In the genomic region with DNA sequence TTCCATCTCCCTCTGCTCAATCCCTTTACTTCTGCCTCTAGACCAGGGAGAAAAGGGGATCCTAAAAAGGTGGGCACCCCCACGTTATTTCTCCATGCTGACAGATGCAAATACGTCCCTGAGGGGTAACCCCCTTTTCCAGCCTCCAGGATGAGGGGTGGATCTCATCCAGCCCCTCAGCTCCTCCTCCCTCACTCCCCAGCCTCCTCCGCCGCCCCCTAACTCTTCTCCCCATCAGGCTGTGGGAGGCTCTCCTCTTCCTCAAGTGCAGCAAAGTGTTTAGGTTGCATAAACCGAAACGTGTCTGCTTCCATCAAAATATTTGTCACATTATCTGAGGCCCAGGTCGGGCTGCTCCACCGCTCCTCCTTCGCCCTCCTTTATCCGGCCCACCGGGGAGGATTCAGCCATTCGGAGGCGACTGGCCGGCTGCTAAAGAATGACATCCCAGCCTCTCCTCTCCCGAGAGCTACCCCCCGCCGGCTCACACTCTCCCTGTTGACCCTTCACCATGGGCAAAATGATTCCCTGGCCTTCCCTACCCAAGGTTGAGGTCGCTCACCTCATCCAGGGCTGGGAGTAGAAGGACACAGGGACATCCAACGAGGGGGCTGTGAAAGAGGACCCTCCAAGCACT, we compare ENCODE assay signal across 14 cellular contexts. TPM values are rescaled to one million over a fixed set of nuclear protein-coding genes. Genes with fewer than 3 reads are reported as not detected.
DNase-seq lines count a peak whose midpoint lies in the region; ATAC-seq, FAIRE-seq and TF ChIP-seq lines count a peak whose summit lies in the region.
"Had no signal": no experiment of that assay in that cellular context is flagged by ENCODE, and none has a peak within 500 bp of the region (broad histone marks: within the 10 kb centered on the region; RNA-seq: fewer than 3 reads in every experiment).

No MANE protein-coding gene starts in this region.

- TF ChIP-seq RAD21 in K562 (CRISPR knock-in tag; conservative IDR thresholded peaks at IDR 0.05 in 1 of 2, IDR thresholded peaks at IDR 0.05 in 1 of 2): no peak

- H3K9me1 ChIP-seq in K562 (ENCODE audit: control insufficient read depth, insufficient read depth, low read length): no peaks in the 10 kb centered on the region

- in situ Hi-C loops in K562 (cut with MboI): no loop called here

- peak overlapping the region in 1 of 2 experiments; percentile 89; a peak in 1 of 4 replicates for H3K9ac ChIP-seq in K562 (ENCODE audit: insufficient read depth in 1 of 2, low read depth in 2 of 2, low read length in 2 of 2)

- TF ChIP-seq EP300 in K562 (IDR thresholded peaks at IDR 0.05; ENCODE audit: low read length): no peak

- intact Hi-C loops in CD14-positive monocyte (cut with micrococcal nuclease) (no loop called here), K562 (cut with micrococcal nuclease) (no loop called here)
- intact Hi-C loops in naive thymus-derived CD4-positive, alpha-beta T cell (cut with micrococcal nuclease): loop anchor here in 1 of 2 donors (2.0 to 5.0 kb wide), 3 partner anchors 50 to 194 kb away; a partner anchor contains a TSS

- FAIRE-seq in K562 (lab: Jason Lieb, UNC): no peak

- POLR2A ChIA-PET in HEK293 (lab: Yijun Ruan, JAX) (interaction anchor here (0.8 to 1.4 kb wide), 4 partner anchors 8 to 192 kb away, joined by 3 to 5 read pairs (median 4); a partner anchor contains a TSS), K562 (lab: Yijun Ruan, JAX) (interaction anchor here (0.5 to 0.6 kb wide), 2 partner anchors 9 to 166 kb away, joined by 3 read pairs; a partner anchor contains a TSS)
- POLR2A ChIA-PET in naive thymus-derived CD4-positive, alpha-beta T cell (lab: Charles Lee): no interaction called here

- H3K36me3 ChIP-seq in HEK293 (ENCODE audit: control insufficient read depth in 2 of 2, insufficient read depth in 1 of 2, low read length in 2 of 2) (no peaks in the 10 kb centered on the region), K562 (ENCODE audit: control insufficient read depth, insufficient read depth, low read length) (no peaks in the 10 kb centered on the region)
- no peaks in the 10 kb centered on the region for H3K36me3 ChIP-seq in naive thymus-derived CD4-positive, alpha-beta T cell (ENCODE audit: control insufficient read depth in 2 of 3, insufficient read depth in 3 of 3, low read length in 3 of 3)
- H3K36me3 ChIP-seq: ascending aorta, MG63 had no signal

- no peak overlapping the region for H2AFZ ChIP-seq in K562 (ENCODE audit: low read depth, low read length)

- H3K4me3 ChIP-seq in HEK293 (ENCODE audit: low read depth, low read length): no peak overlapping the region
- no peak overlapping the region for H3K4me3 ChIP-seq in K562
- no peak overlapping the region for H3K4me3 ChIP-seq in naive thymus-derived CD4-positive, alpha-beta T cell (ENCODE audit: low read length)

- peaks cover 86 to 94% (median 86%) of the 10 kb centered on the region in 3 donors for H3K27me3 Mint-ChIP-seq in CD14-positive monocyte (ENCODE audit: low read depth in 3 of 3)
- H3K27me3 Mint-ChIP-seq in naive thymus-derived CD4-positive, alpha-beta T cell: peaks cover 26 to 81% (median 38%) of the 10 kb centered on the region in 5 donors

- no peaks in the 10 kb centered on the region for H3K79me2 ChIP-seq in K562 (ENCODE audit: control insufficient read depth, insufficient read depth, low read length)

- CTCF ChIA-PET in HEK293 (lab: Yijun Ruan, JAX): interaction anchor here (0.6 to 2.0 kb wide), 7 partner anchors 29 to 89 kb away, joined by 3 to 10 read pairs (median 3); no protein-coding TSS in a partner anchor
- CTCF ChIA-PET in K562 (lab: Yijun Ruan, JAX; ENCODE audit: low intra/inter-chr PET ratio): no interaction called here
- CTCF ChIA-PET in naive thymus-derived CD4-positive, alpha-beta T cell (lab: Charles Lee): no interaction called here

- peaks cover 8% of the 10 kb centered on the region; the same call in 1 of the 2 replicates for H4K20me1 ChIP-seq in K562 (replicated peaks; ENCODE audit: control insufficient read depth, insufficient read depth, low read length)

- peaks cover 32% of the 10 kb centered on the region for H3K4me1 Mint-ChIP-seq in CD14-positive monocyte
- H3K4me1 Mint-ChIP-seq in naive thymus-derived CD4-positive, alpha-beta T cell: peaks cover 23 to 40% (median 29%) of the 10 kb centered on the region in 7 donors

- H3K27ac ChIP-seq in HEK293 (ENCODE audit: extremely low read depth, low read depth, low read length): no peak overlapping the region
- no peak overlapping the region for H3K27ac ChIP-seq in K562 (ENCODE audit: extremely low read depth, low read depth, low read length)
- no peak overlapping the region for H3K27ac ChIP-seq in naive thymus-derived CD4-positive, alpha-beta T cell (ENCODE audit: low read depth, low read length)
- H3K27ac ChIP-seq: psoas muscle, VCaP had no signal

- peaks cover 2 to 41% (median 19%) of the 10 kb centered on the region in 7 donors for H3K9me3 Mint-ChIP-seq in CD14-positive monocyte
- H3K9me3 Mint-ChIP-seq in naive thymus-derived CD4-positive, alpha-beta T cell: peaks cover 0 to under 1% (median 0%) of the 10 kb centered on the region in 11 donors

- H3K36me3 Mint-ChIP-seq in CD14-positive monocyte: peaks cover 13 to 16% of the 10 kb centered on the region in 2 donors
- H3K36me3 Mint-ChIP-seq in naive thymus-derived CD4-positive, alpha-beta T cell: peaks cover 0 to 8% (median 0%) of the 10 kb centered on the region in 5 donors

- TF ChIP-seq CTCF in CD14-positive monocyte (IDR thresholded peaks at IDR 0.05): no peak
- TF ChIP-seq CTCF in HEK293 (tag by site-specific recombination; IDR thresholded peaks at IDR 0.05): no peak
- TF ChIP-seq CTCF in K562 (IDR thresholded peaks at IDR 0.05 in 2 of 3, conservative IDR thresholded peaks at IDR 0.05 in 1 of 3; ENCODE audit: insufficient read depth in 2 of 3, low read depth in 1 of 3, low read length in 3 of 3): no peak

- ATAC-seq in K562: no peak
- no peak for ATAC-seq in naive thymus-derived CD4-positive, alpha-beta T cell
- no peak for ATAC-seq in GM18907 (IDR thresholded peaks at IDR 0.05; ENCODE audit: unreplicated experiment)
- ATAC-seq in HG03442 (IDR thresholded peaks at IDR 0.05; ENCODE audit: unreplicated experiment): no peak

- no peak for TF ChIP-seq POLR2A in K562 (conservative IDR thresholded peaks at IDR 0.05)

- peak overlapping the region; percentile 77; the same call in 1 of the 2 replicates for H3K4me2 ChIP-seq in K562 (ENCODE audit: insufficient read depth, low read length)

- peak overlapping the region; percentile 70 to 86 for H3K4me3 Mint-ChIP-seq in CD14-positive monocyte
- H3K4me3 Mint-ChIP-seq in naive thymus-derived CD4-positive, alpha-beta T cell: peak overlapping the region; percentile 64 to 87 (median 78)

- WGBS in K562 (ENCODE audit: insufficient coverage, low coverage, missing lambda C conversion rate): 12% methylated on average over 18 of the region's 19 CpGs

- H3K4me1 ChIP-seq in HEK293 (ENCODE audit: control insufficient read depth, insufficient read depth, low read length) (peaks cover 3% of the 10 kb centered on the region), K562 (replicated peaks in 1 of 2; ENCODE audit: control insufficient read depth in 2 of 2, insufficient read depth in 2 of 2, low read length in 2 of 2) (peaks cover 7 to 32% of the 10 kb centered on the region in 2 experiments; a peak in 4 of 5 replicates)
- peaks cover 19 to 24% of the 10 kb centered on the region in 2 donors for H3K4me1 ChIP-seq in naive thymus-derived CD4-positive, alpha-beta T cell (ENCODE audit: control insufficient read depth in 2 of 2, insufficient read depth in 2 of 2, low read length in 2 of 2)

- DNase-seq in CD14-positive monocyte (ENCODE audit: low spot score) (no peak), K562 (ENCODE audit: extremely low read depth in 1 of 4, low spot score in 3 of 4) (no peak), NCI-H2171 (lab: John Stamatoyannopoulos, UW) (no peak), NCI-H510A treated with DMSO at 0.1 percent for 48 hours (lab: John Stamatoyannopoulos, UW) (no peak)
- no peak for DNase-seq in naive thymus-derived CD4-positive, alpha-beta T cell
- DNase-seq: EL, hippocampal formation, MG63 had no signal

- no TSS peak for BruUV-seq in K562 (replicated peaks; lab: Mats Ljungman, UMichigan)

- peaks cover 43 to 65% of the 10 kb centered on the region in 2 experiments for H3K27me3 ChIP-seq in K562 (ENCODE audit: control insufficient read depth in 2 of 2, insufficient read depth in 2 of 2, low read length in 2 of 2)
- H3K27me3 ChIP-seq in naive thymus-derived CD4-positive, alpha-beta T cell (ENCODE audit: control insufficient read depth in 2 of 2, insufficient read depth in 2 of 2, low read length in 2 of 2): peaks cover 11 to 20% of the 10 kb centered on the region in 2 donors

- H3K9me3 ChIP-seq in HEK293 (ENCODE audit: control insufficient read depth, insufficient read depth, low read depth, low read length) (no peaks in the 10 kb centered on the region), K562 (replicated peaks; ENCODE audit: control insufficient read depth, insufficient read depth, low read depth, low read length) (no peaks in the 10 kb centered on the region)
- H3K9me3 ChIP-seq in naive thymus-derived CD4-positive, alpha-beta T cell (ENCODE audit: control insufficient read depth in 2 of 3, low read length in 3 of 3): no peaks in the 10 kb centered on the region
- H3K9me3 ChIP-seq: ascending aorta, MG63, psoas muscle had no signal

- peak overlapping the region in 1 of 7 donors; percentile 8 for H3K27ac Mint-ChIP-seq in CD14-positive monocyte
- H3K27ac Mint-ChIP-seq in naive thymus-derived CD4-positive, alpha-beta T cell: peak overlapping the region in 1 of 9 donors; percentile 16

RNA-seq across cellular contexts. Expression of a gene that starts 1.2 kb away (rescaled TPM):
- not detected for polyA plus RNA-seq in CD14-positive monocyte
- total RNA-seq in K562 (2011; cell fraction: chromatin; rRNA removed; ENCODE audit: low replicate concordance): not detected in 2 replicates
- 0.26 and 0.33 TPM in 2 replicates for total RNA-seq in K562 (2011; cell fraction: nucleolus; rRNA removed)
- total RNA-seq in K562 (2011; cell fraction: nucleoplasm; rRNA removed): not detected in 2 replicates
- 0.09 TPM in 1 of 2 replicates, not detected in the other for total RNA-seq in K562 (2014; rRNA removed)
- not detected in 2 replicates for total RNA-seq in K562 (2014; rRNA removed; fragmentation: Illumina TruSeq; extraction: Trizol)
- not detected in 2 replicates for total RNA-seq in K562 (2015; rRNA removed; fragmentation: Illumina TruSeq; extraction: Trizol)
- total RNA-seq in K562 (2021): not detected in 2 replicates
- 0.05 and 0.07 TPM in 2 replicates for polyA plus RNA-seq in K562 (2011; rRNA removed)
- 0.04 and 0.39 TPM in 2 replicates for polyA plus RNA-seq in K562 (2011; cell fraction: cytosol; rRNA removed)
- polyA plus RNA-seq in K562 (2011; cell fraction: nucleus; rRNA removed): not detected in 2 replicates
- 0.13 and 0.29 TPM in 2 replicates for polyA plus RNA-seq in K562 (2012)
- not detected in 2 replicates for polyA plus RNA-seq in K562 (2014; fragmentation: Illumina TruSeq; extraction: Trizol)
- polyA plus RNA-seq in K562 (2014; fragmentation: Nextera tagmentation; extraction: Ambion mirVana): not detected
- 0.12 and 0.27 TPM in 2 replicates for polyA plus RNA-seq in K562 (2014; rRNA removed)
- polyA minus RNA-seq in K562 (2011; rRNA and poly(A)+ RNA removed): not detected in 2 replicates
- polyA minus RNA-seq in K562 (2011; cell fraction: cytosol; rRNA and poly(A)+ RNA removed): not detected in 2 replicates
- not detected in 2 replicates for polyA minus RNA-seq in K562 (2011; cell fraction: nucleus; rRNA and poly(A)+ RNA removed)
- total RNA-seq in naive thymus-derived CD4-positive, alpha-beta T cell: under 1 TPM in 1 of 5 experiments, not detected in 4; 0.29 TPM
- not detected for polyA plus RNA-seq in naive thymus-derived CD4-positive, alpha-beta T cell
- total RNA-seq: ascending aorta, psoas muscle had no signal

RNA-seq across cellular contexts. Expression of a gene that starts 21.7 kb away (rescaled TPM):
- polyA plus RNA-seq in CD14-positive monocyte (not detected), K562 (2011; rRNA removed) (19.6 and 45.5 TPM in 2 replicates), K562 (2014; fragmentation: Illumina TruSeq; extraction: Trizol) (23.2 and 28.8 TPM in 2 replicates), K562 (2014; fragmentation: Nextera tagmentation; extraction: Ambion mirVana) (1 to 10 TPM; 2.0 to 3.0 TPM), K562 (2014; rRNA removed) (32.2 and 42.7 TPM in 2 replicates)
- total RNA-seq in K562 (2011; cell fraction: chromatin; rRNA removed; ENCODE audit: low replicate concordance): 142 and 262 TPM in 2 replicates
- 144 and 163 TPM in 2 replicates for total RNA-seq in K562 (2011; cell fraction: nucleolus; rRNA removed)
- total RNA-seq in K562 (2011; cell fraction: nucleoplasm; rRNA removed): 146 and 190 TPM in 2 replicates
- total RNA-seq in K562 (2014; rRNA removed) (12.2 and 13.5 TPM in 2 replicates), K562 (2014; rRNA removed; fragmentation: Illumina TruSeq; extraction: Trizol) (5.6 and 8.4 TPM in 2 replicates), K562 (2015; rRNA removed; fragmentation: Illumina TruSeq; extraction: Trizol) (13.2 and 13.7 TPM in 2 replicates), K562 (2021) (39.5 and 42.8 TPM in 2 replicates)
- 23.9 TPM in 2 replicates for polyA plus RNA-seq in K562 (2011; cell fraction: cytosol; rRNA removed)
- 91.3 and 126 TPM in 2 replicates for polyA plus RNA-seq in K562 (2011; cell fraction: nucleus; rRNA removed)
- polyA plus RNA-seq in K562 (2012): 15.1 and 19.2 TPM in 2 replicates
- 16.5 and 16.9 TPM in 2 replicates for polyA minus RNA-seq in K562 (2011; rRNA and poly(A)+ RNA removed)
- 15.9 and 24.5 TPM in 2 replicates for polyA minus RNA-seq in K562 (2011; cell fraction: cytosol; rRNA and poly(A)+ RNA removed)
- 31.2 and 36.0 TPM in 2 replicates for polyA minus RNA-seq in K562 (2011; cell fraction: nucleus; rRNA and poly(A)+ RNA removed)
- 10 to 100 TPM in 1 of 5 experiments, under 1 TPM in 1, not detected in 3; 0.17 to 57.2 TPM for total RNA-seq in naive thymus-derived CD4-positive, alpha-beta T cell
- polyA plus RNA-seq in naive thymus-derived CD4-positive, alpha-beta T cell: not detected
- total RNA-seq: ascending aorta had no signal

RNA-seq across cellular contexts. Expression of a gene that starts 54.0 kb away (rescaled TPM):
- polyA plus RNA-seq in CD14-positive monocyte: under 1 TPM; 0.18 to 0.33 TPM
- total RNA-seq in K562 (2011; cell fraction: chromatin; rRNA removed; ENCODE audit: low replicate concordance): 1.1 and 2.2 TPM in 2 replicates
- 0.53 and 1.0 TPM in 2 replicates for total RNA-seq in K562 (2011; cell fraction: nucleolus; rRNA removed)
- 0.95 and 1.5 TPM in 2 replicates for total RNA-seq in K562 (2011; cell fraction: nucleoplasm; rRNA removed)
- total RNA-seq in K562 (2014; rRNA removed): 0.36 and 2.1 TPM in 2 replicates
- 0.26 and 0.65 TPM in 2 replicates for total RNA-seq in K562 (2014; rRNA removed; fragmentation: Illumina TruSeq; extraction: Trizol)
- total RNA-seq in K562 (2015; rRNA removed; fragmentation: Illumina TruSeq; extraction: Trizol): 0.07 and 0.45 TPM in 2 replicates
- total RNA-seq in K562 (2021): 0.25 and 1.4 TPM in 2 replicates
- polyA plus RNA-seq in K562 (2011; rRNA removed): 0.54 and 0.61 TPM in 2 replicates
- 0.55 and 0.64 TPM in 2 replicates for polyA plus RNA-seq in K562 (2011; cell fraction: cytosol; rRNA removed)
- 0.91 and 1.0 TPM in 2 replicates for polyA plus RNA-seq in K562 (2011; cell fraction: nucleus; rRNA removed)
- 0.85 and 3.1 TPM in 2 replicates for polyA plus RNA-seq in K562 (2012)
- 0.58 and 0.96 TPM in 2 replicates for polyA plus RNA-seq in K562 (2014; fragmentation: Illumina TruSeq; extraction: Trizol)
- under 1 TPM in 1 of 2 experiments, not detected in 1; 0.11 TPM for polyA plus RNA-seq in K562 (2014; fragmentation: Nextera tagmentation; extraction: Ambion mirVana)
- 0.35 and 0.90 TPM in 2 replicates for polyA plus RNA-seq in K562 (2014; rRNA removed)
- polyA minus RNA-seq in K562 (2011; rRNA and poly(A)+ RNA removed): 0.03 and 0.56 TPM in 2 replicates
- polyA minus RNA-seq in K562 (2011; cell fraction: cytosol; rRNA and poly(A)+ RNA removed): not detected in 2 replicates
- 0.22 and 0.27 TPM in 2 replicates for polyA minus RNA-seq in K562 (2011; cell fraction: nucleus; rRNA and poly(A)+ RNA removed)
- total RNA-seq in naive thymus-derived CD4-positive, alpha-beta T cell: not detected
- polyA plus RNA-seq in naive thymus-derived CD4-positive, alpha-beta T cell: under 1 TPM in 1 of 2 donors, not detected in 1; 0.16 TPM
